ENCODE assay signal across 28 cellular contexts in genomic region chr7:132469681-132470080, GRCh38.
"Had no signal": no experiment of that assay in that cellular context is flagged by ENCODE, and none has a peak within 500 bp of the region (broad histone marks: within the 10 kb centered on the region; RNA-seq: fewer than 3 reads in every experiment).

No MANE protein-coding gene starts in this region.

- H3K4me3 ChIP-seq: colonic mucosa, coronary artery, dorsolateral prefrontal cortex, esophagus muscularis mucosa, esophagus squamous epithelium, gastrocnemius medialis, gastroesophageal sphincter, heart left ventricle, heart right ventricle, hepatocyte had no signal

- DNase-seq: colonic mucosa; cortex of kidney; dorsolateral prefrontal cortex; effector CD4-positive, alpha-beta T cell; effector CD8-positive, alpha-beta T cell; effector memory CD4-positive, alpha-beta T cell; effector memory CD8-positive, alpha-beta T cell; endodermal cell; erythroblast; esophagus squamous epithelium; foreskin fibroblast; foreskin keratinocyte; foreskin melanocyte; gastrocnemius medialis; glutamatergic neuron; head of caudate nucleus; heart left ventricle; heart right ventricle had no signal

- H3K4me2 ChIP-seq: hepatocyte had no signal

- H3K4me1 ChIP-seq: colonic mucosa, foreskin keratinocyte had no signal

- H3K9me3 Mint-ChIP-seq: dendritic cell treated with granulocyte-macrophage colony-stimulating factor and Interleukin-4, amounts not matched to agents 40 ng/mL and 50 ng/mL, for 4 days; effector memory CD8-positive, alpha-beta T cell; endodermal cell had no signal

- H3K27me3 ChIP-seq: colonic mucosa, esophagus muscularis mucosa, gastrocnemius medialis, gastroesophageal sphincter, heart left ventricle, hepatocyte had no signal

- ATAC-seq: effector memory CD8-positive, alpha-beta T cell; esophagus mucosa; foreskin keratinocyte; gastrocnemius medialis; gastroesophageal sphincter; heart left ventricle; heart right ventricle had no signal

- H3K9me3 ChIP-seq: colonic mucosa, esophagus muscularis mucosa, esophagus squamous epithelium, gastrocnemius medialis, gastroesophageal sphincter, heart left ventricle, heart right ventricle had no signal

- H3K4me3 Mint-ChIP-seq: dendritic cell treated with granulocyte-macrophage colony-stimulating factor and Interleukin-4, amounts not matched to agents 40 ng/mL and 50 ng/mL, for 4 days; effector memory CD8-positive, alpha-beta T cell; endodermal cell had no signal

- FAIRE-seq: colon, endometrium, frontal cortex had no signal

- H3K79me2 ChIP-seq: hepatocyte had no signal

- H3K27ac Mint-ChIP-seq: dendritic cell treated with granulocyte-macrophage colony-stimulating factor and Interleukin-4, amounts not matched to agents 40 ng/mL and 50 ng/mL, for 4 days; effector memory CD8-positive, alpha-beta T cell; endodermal cell had no signal

- H3K36me3 ChIP-seq: colonic mucosa, esophagus muscularis mucosa, esophagus squamous epithelium, gastrocnemius medialis, gastroesophageal sphincter, heart left ventricle, heart right ventricle had no signal

- H3K27ac ChIP-seq: colonic mucosa, coronary artery, dorsolateral prefrontal cortex, epithelial cell of prostate, esophagus muscularis mucosa, esophagus squamous epithelium, foreskin keratinocyte, gastrocnemius medialis, gastroesophageal sphincter, heart left ventricle, heart right ventricle, hepatocyte had no signal

- H2AFZ ChIP-seq: hepatocyte had no signal
